ENCODE assay signal across 8 cellular contexts in genomic region chr9:135797507-135798302, GRCh38.
A peak's percentile ranks its signal among the peaks of the same experiment; 100 is the strongest.
DNase-seq lines count a peak whose midpoint lies in the region; ATAC-seq and TF ChIP-seq lines count a peak whose summit lies in the region.

No MANE protein-coding gene starts in this region.

- H3K36me3 Mint-ChIP-seq in activated CD8-positive, alpha-beta T cell treated with anti-CD3 and anti-CD28 coated beads for 36 hours (ENCODE audit: low read depth), result no peaks in the 10 kb centered on the region

- no peaks in the 10 kb centered on the region for H3K4me1 ChIP-seq in MM.1S (ENCODE audit: low read length)

- no peaks in the 10 kb centered on the region for H3K9me3 Mint-ChIP-seq in activated CD8-positive, alpha-beta T cell treated with anti-CD3 and anti-CD28 coated beads for 36 hours

- no peaks in the 10 kb centered on the region for H3K9me2 ChIP-seq in MM.1S (replicated peaks; ENCODE audit: insufficient read depth, low read length)

- no peak overlapping the region for H2AFZ ChIP-seq in MM.1S (ENCODE audit: low read length)

- TF ChIP-seq CTCF in MM.1S (IDR thresholded peaks at IDR 0.05; ENCODE audit: low read length) (peak; percentile 57), retinal pigment epithelial cell (conservative IDR thresholded peaks at IDR 0.05; ENCODE audit: low read depth, low read length) (peak; percentile 82)
- peak; percentile 85 for TF ChIP-seq CTCF in activated CD8-positive, alpha-beta T cell treated with anti-CD3 and anti-CD28 coated beads for 36 hours (IDR thresholded peaks at IDR 0.05)

- H3K27me3 ChIP-seq in MM.1S (replicated peaks; ENCODE audit: insufficient read depth, low read length), result peaks cover 49% of the 10 kb centered on the region

- no peaks in the 10 kb centered on the region for H3F3A ChIP-seq in MM.1S (ENCODE audit: insufficient read depth, low read length)

- H3K27ac ChIP-seq in MM.1S (ENCODE audit: low read length), result no peak overlapping the region

- no peaks in the 10 kb centered on the region for H4K20me1 ChIP-seq in MM.1S (ENCODE audit: insufficient read depth, low read length)

- no peak overlapping the region for H3K27ac Mint-ChIP-seq in activated CD8-positive, alpha-beta T cell treated with anti-CD3 and anti-CD28 coated beads for 36 hours

- no peaks in the 10 kb centered on the region for H3K4me1 Mint-ChIP-seq in activated CD8-positive, alpha-beta T cell treated with anti-CD3 and anti-CD28 coated beads for 36 hours (ENCODE audit: low read depth)

- peak; percentile 12 for DNase-seq in NCI-H1436 (lab: John Stamatoyannopoulos, UW)
- DNase-seq in NCI-H1436 treated with DMSO at 0.1 percent for 48 hours (lab: John Stamatoyannopoulos, UW), result no peak
- no peak for DNase-seq in MM.1S
- DNase-seq in activated CD8-positive, alpha-beta T cell treated with anti-CD3 and anti-CD28 coated beads for 36 hours, result peak; percentile 61
- DNase-seq in foreskin melanocyte, result peak; percentile 34
- no peak for DNase-seq in retinal pigment epithelial cell (ENCODE audit: low read depth)
- DNase-seq in activated CD4-positive, CD25-positive, alpha-beta regulatory T cell treated with anti-CD3 and anti-CD28 coated beads, Interleukin-2, amount 50 U/mL, for 72 hours, result no peak

- H3K4me2 ChIP-seq in MM.1S (ENCODE audit: low read depth, low read length), result no peak overlapping the region

- H3K36me3 ChIP-seq in MM.1S (replicated peaks; ENCODE audit: insufficient read depth, low read length), result no peaks in the 10 kb centered on the region

- POLR2A ChIA-PET in activated CD8-positive, alpha-beta T cell treated with anti-CD3 and anti-CD28 coated beads for 36 hours (lab: Charles Lee), result no interaction called here

- H3K27me3 Mint-ChIP-seq in activated CD8-positive, alpha-beta T cell treated with anti-CD3 and anti-CD28 coated beads for 36 hours, result peaks cover 4% of the 10 kb centered on the region

- intact Hi-C loops in activated CD8-positive, alpha-beta T cell treated with anti-CD3 and anti-CD28 coated beads for 36 hours (cut with micrococcal nuclease), result no loop called here

- H3K79me2 ChIP-seq in MM.1S (ENCODE audit: low read length), result no peaks in the 10 kb centered on the region

- peak; percentile 70 for ATAC-seq in activated CD8-positive, alpha-beta T cell treated with anti-CD3 and anti-CD28 coated beads for 36 hours
- no peak for ATAC-seq in HG03460 (IDR thresholded peaks at IDR 0.05; ENCODE audit: unreplicated experiment)

- no peaks in the 10 kb centered on the region for H3K9me3 ChIP-seq in MM.1S (replicated peaks; ENCODE audit: insufficient read depth, low read length)

- H3K4me3 ChIP-seq in MM.1S (ENCODE audit: low read length), result no peak overlapping the region
- H3K4me3 ChIP-seq in retinal pigment epithelial cell (ENCODE audit: low read length), result no peak overlapping the region

- H3K4me3 Mint-ChIP-seq in activated CD8-positive, alpha-beta T cell treated with anti-CD3 and anti-CD28 coated beads for 36 hours, result no peak overlapping the region

- H3K9ac ChIP-seq in MM.1S (ENCODE audit: low read length), result no peak overlapping the region

- CTCF ChIA-PET in activated CD8-positive, alpha-beta T cell treated with anti-CD3 and anti-CD28 coated beads for 36 hours (lab: Charles Lee), result interaction anchor here (1.1 to 1.6 kb wide), 2 partner anchors 9 to 18 kb away, joined by 3 to 4 read pairs; no protein-coding TSS in a partner anchor

Comparison
In these comparisons a context has a peak if more than half of its experiments do, and no peak if none do; other contexts are left out.
1. DNase-seq: peak in NCI-H1436 (single experiment), activated CD8-positive, alpha-beta T cell treated with anti-CD3 and anti-CD28 coated beads for 36 hours (single experiment) and foreskin melanocyte (single experiment); none in NCI-H1436 treated with DMSO at 0.1 percent for 48 hours (single experiment), MM.1S (single experiment), retinal pigment epithelial cell (single experiment) and activated CD4-positive, CD25-positive, alpha-beta regulatory T cell treated with anti-CD3 and anti-CD28 coated beads, Interleukin-2, amount 50 U/mL, for 72 hours (single experiment).
2. Peak in every context shown above with its lines, with median percentiles within 50 percentile points of each other: CTCF ChIP-seq.